In the genomic region with DNA sequence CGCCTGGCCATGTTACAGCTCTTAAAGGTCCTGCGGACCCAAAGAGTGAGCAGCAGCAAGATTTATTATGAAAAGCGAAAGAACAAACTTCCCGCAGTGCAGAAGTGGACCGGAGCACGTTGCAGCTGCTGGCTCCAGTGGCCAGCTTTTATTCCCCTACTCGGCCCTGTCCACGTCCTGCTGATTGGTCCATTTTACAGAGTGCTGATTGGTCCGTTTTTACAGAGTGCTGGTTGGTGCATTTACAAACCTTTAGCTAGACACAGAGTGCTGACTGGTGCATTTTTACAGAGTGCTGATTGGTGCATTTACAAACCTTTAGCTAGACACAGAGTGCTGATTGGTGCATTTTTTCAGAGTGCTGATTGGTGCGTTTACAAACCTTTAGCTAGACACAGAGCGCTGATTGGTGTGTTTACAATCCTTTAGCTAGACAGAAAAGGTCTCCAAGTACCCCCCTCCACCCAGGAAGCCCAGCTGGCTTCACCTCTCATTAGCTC, we compare ENCODE assay signal across 1 cellular context.
TF ChIP-seq lines count a peak whose summit lies in the region.

No MANE protein-coding gene starts in this region.

TF ChIP-seq in A549, 52 proteins besides CTCF, POLR2A, EP300 and RAD21:
- TF ChIP-seq MAFK (IDR thresholded peaks at IDR 0.05; ENCODE audit: partially characterized antibody) = peak; percentile 89
